In the genomic region with DNA sequence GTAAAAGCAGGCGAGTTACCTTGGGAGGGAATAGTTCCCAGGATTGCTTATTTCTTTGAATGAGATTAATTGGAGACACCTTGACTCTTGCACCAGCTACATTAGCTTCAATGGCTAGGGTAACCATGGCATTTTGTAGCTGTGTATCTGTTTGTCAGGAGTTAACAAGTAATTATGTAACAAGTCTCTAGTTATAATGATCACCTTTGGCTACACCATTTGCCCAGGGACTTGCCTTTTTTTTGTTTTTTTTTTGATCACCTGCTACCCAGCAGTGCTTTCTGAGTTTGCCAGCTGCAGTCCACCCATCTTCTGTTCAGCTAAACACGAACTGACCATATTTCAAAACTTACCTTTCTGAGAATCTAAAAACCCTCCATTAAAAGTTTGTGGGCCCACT, we compare ENCODE assay signal across 13 cellular contexts.
DNase-seq lines count a peak whose midpoint lies in the region; ATAC-seq and TF ChIP-seq lines count a peak whose summit lies in the region.
"Had no signal": no experiment of that assay in that cellular context is flagged by ENCODE, and none has a peak within 500 bp of the region (broad histone marks: within the 10 kb centered on the region; RNA-seq: fewer than 3 reads in every experiment).

No MANE protein-coding gene starts in this region.

- H3K27me3 ChIP-seq in Loucy (ENCODE audit: insufficient read depth, low read length, poor library complexity, severe bottlenecking), result no peaks in the 10 kb centered on the region

- DNase-seq in DMS 273 (lab: John Stamatoyannopoulos, UW; ENCODE audit: unreplicated experiment), result peak; percentile 22
- no peak for DNase-seq in DMS 273 treated with DMSO at 0.1 percent for 48 hours (lab: John Stamatoyannopoulos, UW)
- peak in 1 of 61 donors; percentile 3 for DNase-seq in caudate nucleus (lab: John Stamatoyannopoulos, UW)
- DNase-seq in activated gamma-delta T cell (lab: John Stamatoyannopoulos, UW), result no peak
- DNase-seq: hippocampal formation, MV-4-11, SIG-M5 had no signal

- peak overlapping the region; percentile 94 for H3K4me2 ChIP-seq in Loucy (ENCODE audit: low read depth, low read length, poor library complexity, severe bottlenecking)

- no peaks in the 10 kb centered on the region for H3K9me3 ChIP-seq in Loucy (ENCODE audit: insufficient read depth, low read depth, low read length)
- H3K9me3 ChIP-seq: prostate gland had no signal

- H3K9ac ChIP-seq in Loucy (ENCODE audit: low read depth, low read length, poor library complexity, severe bottlenecking), result peak overlapping the region; percentile 91

- ATAC-seq in HG02973 (IDR thresholded peaks at IDR 0.05; ENCODE audit: unreplicated experiment), result no peak
- no peak for ATAC-seq in GM19324 (IDR thresholded peaks at IDR 0.05; ENCODE audit: low FRiP score, unreplicated experiment)

- no peaks in the 10 kb centered on the region for H3K9me3 Mint-ChIP-seq in nephron

- H4K20me1 ChIP-seq in Loucy (ENCODE audit: insufficient read depth, low read length, poor library complexity, severe bottlenecking), result peaks cover 56% of the 10 kb centered on the region

- peaks cover 38% of the 10 kb centered on the region for H3K27me3 Mint-ChIP-seq in nephron (ENCODE audit: low read depth)

- no peaks in the 10 kb centered on the region for H3K9me2 ChIP-seq in Loucy (replicated peaks; ENCODE audit: low read depth, low read length)

- H3K4me1 ChIP-seq in Loucy (ENCODE audit: insufficient read depth, low read length, poor library complexity, severe bottlenecking), result peaks cover 44% of the 10 kb centered on the region
- H3K4me1 ChIP-seq: prostate gland had no signal

- peak overlapping the region; percentile 89 to 98 (median 90) for H3K4me3 Mint-ChIP-seq in nephron

- H3K4me3 ChIP-seq in Loucy (ENCODE audit: low read length, poor library complexity, severe bottlenecking), result peak overlapping the region; percentile 99

- peak overlapping the region; percentile 39 for H3K27ac ChIP-seq in caudate nucleus (ENCODE audit: low read depth, low read length)
- H3K27ac ChIP-seq: 22Rv1 had no signal

- H3K36me3 Mint-ChIP-seq in nephron (ENCODE audit: low read depth), result peaks cover 3% of the 10 kb centered on the region

- H3K36me3 ChIP-seq in Loucy (ENCODE audit: insufficient read depth, low read length), result no peaks in the 10 kb centered on the region
- H3K36me3 ChIP-seq: prostate gland had no signal

- TF ChIP-seq CTCF in Loucy (conservative IDR thresholded peaks at IDR 0.05; ENCODE audit: low read length) (no peak), nephron (IDR thresholded peaks at IDR 0.05; ENCODE audit: unreplicated experiment in 3 of 3) (no peak)

- H3K27ac Mint-ChIP-seq in nephron, result peak overlapping the region in 2 of 3 experiments; percentile 54 to 95

- peaks cover 14% of the 10 kb centered on the region for H3K4me1 Mint-ChIP-seq in nephron

- H3K79me2 ChIP-seq in Loucy (ENCODE audit: insufficient read depth, low read length), result peaks cover 77% of the 10 kb centered on the region

- no peaks in the 10 kb centered on the region for H3F3A ChIP-seq in Loucy (ENCODE audit: low read depth)

- no peak overlapping the region for H2AFZ ChIP-seq in Loucy (ENCODE audit: low read length)
